18 cellular contexts compared by ENCODE assay signal in genomic region chr2:200235533-200235932, GRCh38.
DNase-seq lines count a peak whose midpoint lies in the region; ATAC-seq, FAIRE-seq and TF ChIP-seq lines count a peak whose summit lies in the region.
"Had no signal": no experiment of that assay in that cellular context is flagged by ENCODE, and none has a peak within 500 bp of the region (broad histone marks: within the 10 kb centered on the region; RNA-seq: fewer than 3 reads in every experiment).

No MANE protein-coding gene starts in this region.

- H2AFZ ChIP-seq in HepG2 (ENCODE audit: low read length), result no peak overlapping the region
- no peak overlapping the region for H2AFZ ChIP-seq in IMR-90 (replicated peaks; ENCODE audit: low read length, poor library complexity)
- no peak overlapping the region for H2AFZ ChIP-seq in H1 (ENCODE audit: low read length)

- H3K4me3 ChIP-seq in HepG2 (replicated peaks in 1 of 3; ENCODE audit: insufficient read depth in 1 of 3, low read depth in 2 of 3, low read length in 3 of 3), result no peak overlapping the region
- H3K4me3 ChIP-seq in right lobe of liver, result no peak overlapping the region
- H3K4me3 ChIP-seq in IMR-90 (ENCODE audit: insufficient read depth, low read depth, low read length), result no peak overlapping the region
- no peak overlapping the region for H3K4me3 ChIP-seq in H1 (ENCODE audit: extremely low read depth in 1 of 4, insufficient read depth in 2 of 4, low read depth in 3 of 4, low read length in 4 of 4)
- H3K4me3 ChIP-seq in prostate gland, result no peak overlapping the region
- H3K4me3 ChIP-seq: BLaER1 had no signal

- H4K8ac ChIP-seq in IMR-90 (ENCODE audit: low read depth in 2 of 2, low read length in 2 of 2), result no peak overlapping the region
- H4K8ac ChIP-seq in H1 (ENCODE audit: extremely low read depth, insufficient read depth, low read length), result no peak overlapping the region

- WGBS in HepG2 (ENCODE audit: low lambda C conversion rate), result 89% methylated on average over 1 of the region's 1 CpG
- 89% methylated on average over 1 of the region's 1 CpG for WGBS in right lobe of liver (ENCODE audit: insufficient coverage, low coverage, low lambda C conversion rate, missing lambda C conversion rate)
- no CpG with 5 or more reads among the region's 1 CpG for WGBS in IMR-90 (ENCODE audit: extremely low coverage in 2 of 2, insufficient read length in 1 of 2), 2 experiments
- WGBS in H1 (ENCODE audit: extremely low coverage in 1 of 2, insufficient coverage in 1 of 2, insufficient read length in 1 of 2, insufficient replicate concordance in 2 of 2, low coverage in 1 of 2, low lambda C conversion rate in 2 of 2, missing lambda C conversion rate in 1 of 2), 2 experiments, result 95% methylated on average over 1 of the region's 1 CpG; no CpG with 5 or more reads in 1 of the 2 experiments
- WGBS in prostate gland, result 98% methylated on average over 1 of the region's 1 CpG

- no peak overlapping the region for H2BK15ac ChIP-seq in IMR-90 (ENCODE audit: low read depth, low read length)
- no peak overlapping the region for H2BK15ac ChIP-seq in H1 (ENCODE audit: low read length)

- H3K79me1 ChIP-seq in IMR-90 (ENCODE audit: low read depth in 1 of 2, low read length in 2 of 2), result no peaks in the 10 kb centered on the region
- no peaks in the 10 kb centered on the region for H3K79me1 ChIP-seq in H1 (ENCODE audit: low read depth, low read length)

- H3K14ac ChIP-seq in IMR-90 (replicated peaks; ENCODE audit: low read depth, low read length) (no peak overlapping the region), H1 (ENCODE audit: insufficient read length) (no peak overlapping the region)

- H3K18ac ChIP-seq in IMR-90 (ENCODE audit: low read depth, low read length) (no peak overlapping the region), H1 (ENCODE audit: extremely low read depth, low read length) (no peak overlapping the region)

- POLR2A ChIA-PET in HepG2 (lab: Yijun Ruan, JAX), result no interaction called here
- POLR2A ChIA-PET in IMR-90 (lab: Charles Lee; ENCODE audit: unreplicated experiment), result no interaction called here
- POLR2A ChIA-PET in H1 (lab: Charles Lee; ENCODE audit: partially characterized antibody), result interaction anchor here (0.9 kb wide), 1 partner anchor 62 kb away, joined by 3 read pairs; no protein-coding TSS in a partner anchor

- CTCF ChIA-PET in HepG2 (lab: Yijun Ruan, JAX; ENCODE audit: low intra/inter-chr PET ratio, low total read pairs) (no interaction called here), IMR-90 (lab: Yijun Ruan, JAX) (no interaction called here), H1 (lab: Charles Lee; ENCODE audit: partially characterized antibody) (interaction anchor here (1.7 kb wide), 1 partner anchor 250 kb away, joined by 5 read pairs; no protein-coding TSS in a partner anchor)

- no peak overlapping the region for H3K4me2 ChIP-seq in HepG2 (ENCODE audit: low read depth, low read length)
- no peak overlapping the region for H3K4me2 ChIP-seq in IMR-90 (ENCODE audit: low read depth, low read length)
- H3K4me2 ChIP-seq in H1 (ENCODE audit: insufficient read depth in 1 of 2, low read depth in 2 of 2, low read length in 2 of 2), result no peak overlapping the region
- H3K4me2 ChIP-seq: BLaER1 had no signal

- no peak overlapping the region for H4K5ac ChIP-seq in IMR-90 (ENCODE audit: low read depth, low read length)
- no peak overlapping the region for H4K5ac ChIP-seq in H1 (ENCODE audit: insufficient read length, low read depth, low read length)

- TF ChIP-seq EP300 in HepG2 (IDR thresholded peaks at IDR 0.05; ENCODE audit: low read depth in 2 of 2, low read length in 2 of 2) (no peak), HepG2 (CRISPR knock-in tag; IDR thresholded peaks at IDR 0.05; ENCODE audit: borderline replicate concordance) (no peak), H1 (IDR thresholded peaks at IDR 0.05; ENCODE audit: borderline replicate concordance in 1 of 2, low read depth in 2 of 2, low read length in 2 of 2) (no peak)

- no peak overlapping the region for H3K4ac ChIP-seq in IMR-90 (ENCODE audit: low read depth, low read length)
- no peak overlapping the region for H3K4ac ChIP-seq in H1 (replicated peaks; ENCODE audit: insufficient read length, low read depth, low read length)

- no peak overlapping the region for H2BK5ac ChIP-seq in IMR-90 (ENCODE audit: low read depth, low read length, poor library complexity, severe bottlenecking)
- no peak overlapping the region for H2BK5ac ChIP-seq in H1 (ENCODE audit: low read depth, low read length)

- no peak for ATAC-seq in HepG2
- ATAC-seq in right lobe of liver, result no peak
- ATAC-seq in IMR-90 (ENCODE audit: low read depth), result no peak
- ATAC-seq: CD8-positive, alpha-beta T cell had no signal

- H2AK5ac ChIP-seq in IMR-90 (ENCODE audit: low read depth, low read length) (no peak overlapping the region), H1 (ENCODE audit: low read depth, low read length) (no peak overlapping the region)

- H3K27me3 ChIP-seq in HepG2 (ENCODE audit: control insufficient read depth in 1 of 2, insufficient read depth in 2 of 2, low read length in 2 of 2) (peaks cover 0 to 6% of the 10 kb centered on the region in 2 experiments; a peak in 3 of 5 replicates), right lobe of liver (no peaks in the 10 kb centered on the region), IMR-90 (ENCODE audit: control insufficient read depth, insufficient read depth, low read length) (peaks cover 2% of the 10 kb centered on the region; the same call in 1 of the 2 replicates), H1 (replicated peaks in 1 of 4; ENCODE audit: control insufficient read depth in 3 of 4, extremely low read depth in 1 of 4, insufficient read depth in 3 of 4, low read length in 3 of 4) (no peaks in the 10 kb centered on the region), prostate gland (replicated peaks; ENCODE audit: insufficient read depth) (no peaks in the 10 kb centered on the region)
- H3K27me3 ChIP-seq: BLaER1 had no signal

- DNase-seq in HepG2 (ENCODE audit: low spot score), result no peak
- DNase-seq in right lobe of liver, result no peak
- DNase-seq in IMR-90, result no peak
- no peak for DNase-seq in H1 (ENCODE audit: low read depth in 1 of 2, low spot score in 2 of 2)
- no peak for DNase-seq in prostate gland (ENCODE audit: low spot score)
- no peak for DNase-seq in inferior parietal cortex (ENCODE audit: extremely low spot score)
- DNase-seq: Caco-2; CD4-positive, CD25-positive, alpha-beta regulatory T cell; CD8-positive, alpha-beta T cell; DMS153; DND-41; GOT3; H7; HCEC 1CT had no signal

- no peak for TF ChIP-seq RAD21 in HepG2 (CRISPR knock-in tag; IDR thresholded peaks at IDR 0.05)
- TF ChIP-seq RAD21 in IMR-90 (IDR thresholded peaks at IDR 0.05; ENCODE audit: low read length), result no peak
- no peak for TF ChIP-seq RAD21 in H1 (IDR thresholded peaks at IDR 0.05 in 1 of 2, conservative IDR thresholded peaks at IDR 0.05 in 1 of 2; ENCODE audit: low read depth in 2 of 2, low read length in 2 of 2)

- no peak overlapping the region for H3K9ac ChIP-seq in HepG2 (ENCODE audit: insufficient read depth, low read depth, low read length)
- H3K9ac ChIP-seq in IMR-90 (ENCODE audit: low read depth, low read length), result no peak overlapping the region
- no peak overlapping the region for H3K9ac ChIP-seq in H1 (replicated peaks in 1 of 4; ENCODE audit: extremely low read depth in 1 of 4, low read depth in 3 of 4, low read length in 3 of 4)
- H3K9ac ChIP-seq: BLaER1 had no signal

- H3K23me2 ChIP-seq in H1 (ENCODE audit: low read depth, low read length), result no peaks in the 10 kb centered on the region

- H3K56ac ChIP-seq in IMR-90 (ENCODE audit: extremely low read depth, insufficient read depth, low read length), result no peak overlapping the region
- H3K56ac ChIP-seq in H1 (replicated peaks; ENCODE audit: insufficient read length, low read depth, low read length), result no peak overlapping the region

- TF ChIP-seq CTCF in HepG2 (CRISPR knock-in tag; IDR thresholded peaks at IDR 0.05) (no peak), right lobe of liver (IDR thresholded peaks at IDR 0.05) (no peak), IMR-90 (conservative IDR thresholded peaks at IDR 0.05; ENCODE audit: low read depth, low read length) (no peak), H1 (IDR thresholded peaks at IDR 0.05; ENCODE audit: control extremely low read depth in 1 of 3, insufficient read depth in 1 of 3, low read depth in 1 of 3, low read length in 3 of 3) (no peak), prostate gland (IDR thresholded peaks at IDR 0.05) (no peak)

- H3K36me3 ChIP-seq in HepG2 (replicated peaks in 1 of 2; ENCODE audit: control insufficient read depth in 1 of 2, insufficient read depth in 2 of 2, low read length in 2 of 2), result no peaks in the 10 kb centered on the region
- H3K36me3 ChIP-seq in right lobe of liver, result no peaks in the 10 kb centered on the region
- no peaks in the 10 kb centered on the region for H3K36me3 ChIP-seq in IMR-90 (ENCODE audit: control insufficient read depth, insufficient read depth, low read length)
- no peaks in the 10 kb centered on the region for H3K36me3 ChIP-seq in H1 (ENCODE audit: control insufficient read depth in 2 of 4, insufficient read depth in 4 of 4, low read length in 3 of 4)
- H3K36me3 ChIP-seq in prostate gland, result no peaks in the 10 kb centered on the region
- H3K36me3 ChIP-seq: BLaER1 had no signal

- H2BK12ac ChIP-seq in H1 (ENCODE audit: low read depth, low read length), result no peak overlapping the region

- H3K79me2 ChIP-seq in HepG2 (ENCODE audit: insufficient read depth, low read length), result no peaks in the 10 kb centered on the region
- no peaks in the 10 kb centered on the region for H3K79me2 ChIP-seq in H1 (ENCODE audit: control insufficient read depth in 1 of 2, insufficient read depth in 2 of 2, low read length in 2 of 2)

- H2AK9ac ChIP-seq in IMR-90 (replicated peaks; ENCODE audit: low read depth, low read length, poor library complexity), result no peak overlapping the region

- H3K9me1 ChIP-seq in IMR-90 (ENCODE audit: insufficient read depth, low read length), result no peaks in the 10 kb centered on the region

- in situ Hi-C loops in HepG2 (cut with HindIII; ENCODE audit: extremely low pct_ligation_motif_present, low pct_unique_long_range_greater_than_20kb) (no loop called here), IMR-90 (cut with MboI; ENCODE audit: low sequenced_read_pairs) (no loop called here)

- no peak overlapping the region for H4K91ac ChIP-seq in IMR-90 (ENCODE audit: insufficient read depth, low read depth, low read length)
- H4K91ac ChIP-seq in H1 (replicated peaks; ENCODE audit: insufficient read length, low read length), result no peak overlapping the region

- H4K20me1 ChIP-seq in HepG2 (ENCODE audit: insufficient read depth, low read length) (no peaks in the 10 kb centered on the region), IMR-90 (ENCODE audit: insufficient read depth, low read length) (no peaks in the 10 kb centered on the region), H1 (replicated peaks in 1 of 2; ENCODE audit: control insufficient read depth in 1 of 2, insufficient read depth in 2 of 2, low read length in 2 of 2) (no peaks in the 10 kb centered on the region)
- H4K20me1 ChIP-seq: BLaER1 had no signal

- peaks cover 10% of the 10 kb centered on the region for H3K4me1 ChIP-seq in HepG2 (ENCODE audit: insufficient read depth, low read length)
- peaks cover 0 to 7% (median 0%) of the 10 kb centered on the region in 4 donors for H3K4me1 ChIP-seq in right lobe of liver
- H3K4me1 ChIP-seq in IMR-90 (ENCODE audit: control insufficient read depth, insufficient read depth, low read length), result no peaks in the 10 kb centered on the region
- H3K4me1 ChIP-seq in H1 (replicated peaks in 1 of 4; ENCODE audit: control insufficient read depth in 3 of 4, insufficient read depth in 4 of 4, low read length in 3 of 4), result no peaks in the 10 kb centered on the region; a peak in 2 of 7 replicates
- H3K4me1 ChIP-seq in prostate gland (replicated peaks), result no peaks in the 10 kb centered on the region
- H3K4me1 ChIP-seq: BLaER1 had no signal

- BruUV-seq in HepG2 (replicated peaks; lab: Mats Ljungman, UMichigan) (no TSS peak), IMR-90 (replicated peaks; lab: Mats Ljungman, UMichigan) (no TSS peak)

- H2BK20ac ChIP-seq in IMR-90 (ENCODE audit: low read depth, low read length), result no peak overlapping the region
- no peak overlapping the region for H2BK20ac ChIP-seq in H1 (ENCODE audit: low read length)

- intact Hi-C loops in HepG2 (cut with micrococcal nuclease; ENCODE audit: unreplicated experiment) (no loop called here), right lobe of liver (cut with DNase I) (no loop called here), IMR-90 (cut with micrococcal nuclease) (no loop called here), prostate gland (cut with DNase I) (no loop called here)

- H3K27ac ChIP-seq in HepG2 (ENCODE audit: extremely low read length, insufficient read depth, low read length), result no peak overlapping the region
- no peak overlapping the region for H3K27ac ChIP-seq in right lobe of liver
- no peak overlapping the region for H3K27ac ChIP-seq in IMR-90 (ENCODE audit: insufficient read depth, low read length)
- no peak overlapping the region for H3K27ac ChIP-seq in H1 (ENCODE audit: low read depth, low read length)
- H3K27ac ChIP-seq in prostate gland, result no peak overlapping the region
- H3K27ac ChIP-seq: BLaER1, C4-2B had no signal

- TF ChIP-seq POLR2A in HepG2 (IDR thresholded peaks at IDR 0.05; ENCODE audit: insufficient read depth in 1 of 2, low read depth in 2 of 2, low read length in 2 of 2), result no peak
- no peak for TF ChIP-seq POLR2A in right lobe of liver (IDR thresholded peaks at IDR 0.05)
- TF ChIP-seq POLR2A in IMR-90 (IDR thresholded peaks at IDR 0.05; ENCODE audit: low read depth, low read length), result no peak
- no peak for TF ChIP-seq POLR2A in H1 (IDR thresholded peaks at IDR 0.05; ENCODE audit: control extremely low read depth in 1 of 2, low read depth in 2 of 2, low read length in 2 of 2)
- TF ChIP-seq POLR2A in prostate gland (IDR thresholded peaks at IDR 0.05), result no peak

- dilution Hi-C loops in IMR-90 (cut with HindIII; ENCODE audit: low sequenced_read_pairs, unreplicated experiment), result no loop called here

- H3K9me3 ChIP-seq in HepG2 (ENCODE audit: low read length), result no peaks in the 10 kb centered on the region
- H3K9me3 ChIP-seq in right lobe of liver, result no peaks in the 10 kb centered on the region
- no peaks in the 10 kb centered on the region for H3K9me3 ChIP-seq in IMR-90 (ENCODE audit: control insufficient read depth, insufficient read depth, low read length)
- H3K9me3 ChIP-seq in H1 (ENCODE audit: insufficient read depth in 2 of 2, low read depth in 1 of 2, low read length in 1 of 2), result no peaks in the 10 kb centered on the region
- H3K9me3 ChIP-seq in prostate gland, result no peaks in the 10 kb centered on the region
- H3K9me3 ChIP-seq: BLaER1, Caco-2 had no signal

- FAIRE-seq in HepG2 (lab: Jason Lieb, UNC), result no peak
- FAIRE-seq in H1 (lab: Jason Lieb, UNC), result no peak
- FAIRE-seq: G401.6, GM12892 had no signal

- H3K23ac ChIP-seq in IMR-90 (ENCODE audit: low read depth, low read length) (no peak overlapping the region), H1 (ENCODE audit: insufficient read length) (no peak overlapping the region)

- H2BK120ac ChIP-seq in IMR-90 (ENCODE audit: low read depth, low read length), result no peak overlapping the region
- H2BK120ac ChIP-seq in H1 (replicated peaks; ENCODE audit: low read depth, low read length), result no peak overlapping the region

Comparison
In these comparisons a context has a peak if more than half of its experiments do, and no peak if none do; other contexts are left out.
1. Of the 41 proteins assayed by ChIP-seq in both HepG2 and H1: peak only in HepG2: none; only in H1: none; in both: CEBPB; in neither: 40.